ENCODE assay signal across 26 cellular contexts in the genomic region with DNA sequence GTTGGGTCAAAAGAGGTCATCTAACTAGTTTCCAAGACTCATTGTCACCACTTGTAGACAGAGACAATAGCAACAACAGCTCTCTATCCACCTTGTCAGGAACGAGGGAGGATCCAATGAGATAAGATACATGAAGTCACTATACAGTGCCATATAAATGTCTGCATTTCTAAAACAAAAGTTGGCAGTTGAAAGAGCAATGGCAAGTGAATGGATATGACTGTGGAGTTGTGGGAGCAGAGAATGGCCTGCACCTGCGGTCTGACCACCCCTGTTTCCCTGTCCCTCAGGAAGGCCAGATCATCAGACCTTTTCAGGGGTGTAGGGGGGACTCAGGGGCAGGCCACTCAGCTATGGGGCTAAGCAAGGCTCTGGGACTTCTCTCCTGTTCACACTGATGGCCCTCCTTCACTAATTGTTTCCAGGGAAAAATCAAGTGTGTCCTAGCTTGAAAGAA.
"Had no signal": no experiment of that assay in that cellular context is flagged by ENCODE, and none has a peak within 500 bp of the region (broad histone marks: within the 10 kb centered on the region; RNA-seq: fewer than 3 reads in every experiment).

No MANE protein-coding gene starts in this region.

- H3K9me3 ChIP-seq: body of pancreas, heart left ventricle, right lobe of liver, testis, transverse colon had no signal

- H3K9me3 Mint-ChIP-seq: effector memory CD8-positive, alpha-beta T cell; T-helper 1 cell treated with Interleukin-12 subunit alpha and Interleukin-12 subunit beta and Interleukin-4 antibody, amounts not matched to agents 30 μg/mL and 1 μg/mL, for 36 hours had no signal

- H3K36me3 Mint-ChIP-seq: activated naive CD8-positive, alpha-beta T cell had no signal

- H3K4me1 ChIP-seq: body of pancreas, foreskin keratinocyte, right lobe of liver, testis, transverse colon had no signal

- ATAC-seq: body of pancreas; effector memory CD8-positive, alpha-beta T cell; foreskin keratinocyte; left ventricle myocardium superior; right lobe of liver had no signal

- H3K27ac ChIP-seq: body of pancreas, foreskin keratinocyte, right lobe of liver, testis, transverse colon, VCaP had no signal

- H3K4me3 Mint-ChIP-seq: activated naive CD8-positive, alpha-beta T cell; effector memory CD8-positive, alpha-beta T cell; nephron; T-helper 1 cell treated with Interleukin-12 subunit alpha and Interleukin-12 subunit beta and Interleukin-4 antibody, amounts not matched to agents 30 μg/mL and 1 μg/mL, for 36 hours had no signal

- H3K36me3 ChIP-seq: heart left ventricle, right lobe of liver, transverse colon had no signal

- FAIRE-seq: endothelial cell of umbilical vein, islet of Langerhans, TTC549 had no signal

- H3K27me3 ChIP-seq: body of pancreas, foreskin keratinocyte, heart left ventricle, right lobe of liver, testis, transverse colon had no signal

- H3K4me3 ChIP-seq: body of pancreas, heart left ventricle, right lobe of liver, testis, transverse colon had no signal

- H3K27ac Mint-ChIP-seq: activated naive CD8-positive, alpha-beta T cell; effector memory CD8-positive, alpha-beta T cell; T-helper 1 cell treated with Interleukin-12 subunit alpha and Interleukin-12 subunit beta and Interleukin-4 antibody, amounts not matched to agents 30 μg/mL and 1 μg/mL, for 36 hours had no signal

- DNase-seq: activated CD4-positive, alpha-beta T cell treated with anti-CD3 and anti-CD28 coated beads for 4 hours; activated CD4-positive, alpha-beta T cell treated with anti-CD3 and anti-CD28 coated beads, Interleukin-2, amount 50 U/mL, for 4 hours; activated CD8-positive, alpha-beta memory T cell treated with anti-CD3 and anti-CD28 coated beads for 24 hours; activated effector memory CD4-positive, alpha-beta T cell treated with Interleukin-2 at 50 U/mL for 16 hours; activated naive CD4-positive, alpha-beta T cell treated with Interleukin-2 at 50 U/mL for 16 hours; anterior cingulate cortex; body of pancreas; cortex of kidney; effector memory CD8-positive, alpha-beta T cell; foreskin keratinocyte; heart left ventricle; left ventricle myocardium superior; posterior cingulate gyrus; right lobe of liver; stimulated activated CD4-positive, alpha-beta T cell treated with anti-CD3 and anti-CD28 coated beads, Interleukin-2, amount 100 ng/mL, for 48 hours; stimulated activated naive CD4-positive, alpha-beta T cell treated with Interleukin-2 at 50 U/mL for 16 hours; T-helper 9 cell; testis; transverse colon had no signal
